12 cellular contexts compared by ENCODE assay signal in the genomic region with DNA sequence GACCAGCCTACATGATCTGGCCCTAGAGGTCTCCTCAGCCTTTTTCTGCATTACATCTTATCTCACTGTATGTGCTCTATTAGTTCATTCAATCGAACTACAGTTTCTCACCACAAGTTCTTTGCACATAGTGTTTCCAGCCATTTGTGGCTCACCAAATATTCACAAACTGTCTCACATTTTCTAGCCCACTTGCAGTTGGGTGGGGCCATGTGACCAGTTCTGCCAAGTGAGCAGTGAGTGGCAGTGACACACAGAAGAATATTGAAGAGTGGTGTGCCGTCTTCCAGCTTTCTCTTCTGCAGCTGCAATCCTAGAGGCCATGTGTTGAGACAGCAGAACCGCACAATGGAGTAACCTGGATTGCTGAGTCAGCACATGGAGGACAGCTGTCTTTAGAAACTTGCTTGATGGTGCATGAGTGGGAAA.
A peak's percentile ranks its signal among the peaks of the same experiment; 100 is the strongest.
DNase-seq lines count a peak whose midpoint lies in the region; ATAC-seq and TF ChIP-seq lines count a peak whose summit lies in the region.
"Had no signal": no experiment of that assay in that cellular context is flagged by ENCODE, and none has a peak within 500 bp of the region (broad histone marks: within the 10 kb centered on the region; RNA-seq: fewer than 3 reads in every experiment).

No MANE protein-coding gene starts in this region.

- no peaks in the 10 kb centered on the region for H3K27me3 ChIP-seq in gastrocnemius medialis

- H3K4me1 ChIP-seq in HEK293 (ENCODE audit: control insufficient read depth, insufficient read depth, low read length) (no peaks in the 10 kb centered on the region), gastrocnemius medialis (no peaks in the 10 kb centered on the region)

- H3K27ac ChIP-seq in HEK293 (ENCODE audit: extremely low read depth, low read depth, low read length) (no peak overlapping the region), gastrocnemius medialis (no peak overlapping the region)
- H3K27ac ChIP-seq: 22Rv1, skin epidermis had no signal

- CTCF ChIA-PET in HEK293 (lab: Yijun Ruan, JAX) = interaction anchor here (0.5 kb wide), 1 partner anchor 154 kb away, joined by 3 read pairs; no protein-coding TSS in a partner anchor

- intact Hi-C loops in gastrocnemius medialis (cut with DNase I; ENCODE audit: low total_unique reads) = no loop called here

- peaks cover 17% of the 10 kb centered on the region for H3K4me1 Mint-ChIP-seq in activated T-cell treated with anti-CD3 and anti-CD28 coated beads, Interleukin-2, amount 50 U/mL, for 4 hours (ENCODE audit: low read depth)

- no peak for TF ChIP-seq POLR2A in gastrocnemius medialis (IDR thresholded peaks at IDR 0.05)

- peak; percentile 37 for DNase-seq in DMS 273 (lab: John Stamatoyannopoulos, UW; ENCODE audit: unreplicated experiment)
- DNase-seq in DMS 273 treated with DMSO at 0.1 percent for 48 hours (lab: John Stamatoyannopoulos, UW) = no peak
- no peak for DNase-seq in activated T-cell treated with anti-CD3 and anti-CD28 coated beads, Interleukin-2, amount 50 U/mL, for 4 hours
- DNase-seq in gastrocnemius medialis = peak; percentile 8 to 25
- no peak for DNase-seq in hepatic stellate cell (ENCODE audit: low spot score)
- DNase-seq in UCSD-AML1 (lab: John Stamatoyannopoulos, UW; ENCODE audit: unreplicated experiment) = no peak
- DNase-seq: effector memory CD4-positive, alpha-beta T cell had no signal

- in situ Hi-C loops in gastrocnemius medialis (cut with MboI; ENCODE audit: low sequenced_read_pairs in 4 of 4) = no loop called here

- H3K9me3 Mint-ChIP-seq in activated T-cell treated with anti-CD3 and anti-CD28 coated beads, Interleukin-2, amount 50 U/mL, for 4 hours = no peaks in the 10 kb centered on the region

- no peaks in the 10 kb centered on the region for H3K36me3 ChIP-seq in HEK293 (ENCODE audit: control insufficient read depth in 2 of 2, insufficient read depth in 1 of 2, low read length in 2 of 2)
- H3K36me3 ChIP-seq in gastrocnemius medialis = no peaks in the 10 kb centered on the region

- TF ChIP-seq CTCF in HEK293 (tag by site-specific recombination; IDR thresholded peaks at IDR 0.05) (no peak), gastrocnemius medialis (IDR thresholded peaks at IDR 0.05 in 4 of 5, conservative IDR thresholded peaks at IDR 0.05 in 1 of 5) (no peak)

- H3K4me3 ChIP-seq in HEK293 (ENCODE audit: low read depth, low read length) = no peak overlapping the region
- no peak overlapping the region for H3K4me3 ChIP-seq in gastrocnemius medialis
- H3K4me3 ChIP-seq: skin epidermis had no signal

- H3K27me3 Mint-ChIP-seq in activated T-cell treated with anti-CD3 and anti-CD28 coated beads, Interleukin-2, amount 50 U/mL, for 4 hours (ENCODE audit: low read depth) = no peaks in the 10 kb centered on the region

- H3K36me3 Mint-ChIP-seq in activated T-cell treated with anti-CD3 and anti-CD28 coated beads, Interleukin-2, amount 50 U/mL, for 4 hours (ENCODE audit: insufficient read depth) = no peaks in the 10 kb centered on the region

- H3K9me3 ChIP-seq in HEK293 (ENCODE audit: control insufficient read depth, insufficient read depth, low read depth, low read length) = no peaks in the 10 kb centered on the region
- H3K9me3 ChIP-seq in gastrocnemius medialis = no peaks in the 10 kb centered on the region

- no peak overlapping the region for H3K4me3 Mint-ChIP-seq in activated T-cell treated with anti-CD3 and anti-CD28 coated beads, Interleukin-2, amount 50 U/mL, for 4 hours

- POLR2A ChIA-PET in HEK293 (lab: Yijun Ruan, JAX) = no interaction called here

- peak; percentile 82 to 85 for ATAC-seq in activated T-cell treated with anti-CD3 and anti-CD28 coated beads, Interleukin-2, amount 50 U/mL, for 4 hours
- ATAC-seq in gastrocnemius medialis = no peak
- ATAC-seq in GM18511 (IDR thresholded peaks at IDR 0.05; ENCODE audit: unreplicated experiment) = no peak
- ATAC-seq: left lobe of liver had no signal

TF ChIP-seq in HEK293, 187 proteins besides CTCF, POLR2A, EP300 and RAD21:
- TF ChIP-seq SETDB1 (IDR thresholded peaks at IDR 0.05; ENCODE audit: insufficient read length, low read length) (peak; percentile 35), ZSCAN30 (tag by site-specific recombination; IDR thresholded peaks at IDR 0.05) (no peak)
TF ChIP-seq in HEK293: peak in this region for 1.

Comparison
In these comparisons a context has a peak if more than half of its experiments do, and no peak if none do; other contexts are left out.
1. DNase-seq: peak in DMS 273 (single experiment) and gastrocnemius medialis (2 of 2); none in DMS 273 treated with DMSO at 0.1 percent for 48 hours (single experiment), activated T-cell treated with anti-CD3 and anti-CD28 coated beads, Interleukin-2, amount 50 U/mL, for 4 hours (single experiment), hepatic stellate cell (single experiment) and UCSD-AML1 (single experiment).
2. ATAC-seq: peak in activated T-cell treated with anti-CD3 and anti-CD28 coated beads, Interleukin-2, amount 50 U/mL, for 4 hours (2 of 2); none in gastrocnemius medialis (0 of 2) and GM18511 (single experiment).